ENCODE assay signal across 8 cellular contexts in genomic region chr17:4934173-4934979, GRCh38. TPM values are rescaled to one million over a fixed set of nuclear protein-coding genes. Genes with fewer than 3 reads are reported as not detected.
A peak's percentile ranks its signal among the peaks of the same experiment; 100 is the strongest.
DNase-seq lines count a peak whose midpoint lies in the region; ATAC-seq and TF ChIP-seq lines count a peak whose summit lies in the region.

No MANE protein-coding gene starts in this region.

- H3K4me1 Mint-ChIP-seq in activated CD8-positive, alpha-beta memory T cell treated with anti-CD3 and anti-CD28 coated beads, Interleukin-2, amount 10 ng/mL, durations not matched to agents 7 days and 5 days = peaks cover 45% of the 10 kb centered on the region

- CTCF ChIA-PET in activated CD8-positive, alpha-beta memory T cell treated with anti-CD3 and anti-CD28 coated beads, Interleukin-2, amount 10 ng/mL, durations not matched to agents 7 days and 5 days (lab: Charles Lee) = interaction anchor here (0.8 to 1.3 kb wide), 2 partner anchors 25 to 31 kb away, joined by 3 to 7 read pairs; partner anchors contain the start of gene CHRNE

- H3K27me3 ChIP-seq in right lobe of liver = no peaks in the 10 kb centered on the region

- TF ChIP-seq POLR2A in right lobe of liver (IDR thresholded peaks at IDR 0.05) = no peak

- TF ChIP-seq CTCF in astrocyte of the spinal cord (IDR thresholded peaks at IDR 0.05; ENCODE audit: low read depth, low read length) = peak; percentile 56
- TF ChIP-seq CTCF in right lobe of liver (IDR thresholded peaks at IDR 0.05) = peak in 2 of 4 donors; percentile 26 to 31

- H3K36me3 ChIP-seq in right lobe of liver = peaks cover 0 to 18% (median 2%) of the 10 kb centered on the region in 4 donors

- intact Hi-C loops in right lobe of liver (cut with DNase I) = no loop called here

- no peak overlapping the region for H3K4me3 Mint-ChIP-seq in activated CD8-positive, alpha-beta memory T cell treated with anti-CD3 and anti-CD28 coated beads, Interleukin-2, amount 10 ng/mL, durations not matched to agents 7 days and 5 days

- DNase-seq in activated CD8-positive, alpha-beta memory T cell treated with anti-CD3 and anti-CD28 coated beads, Interleukin-2, amount 10 ng/mL, durations not matched to agents 7 days and 5 days = no peak
- DNase-seq in activated CD8-positive, alpha-beta memory T cell treated with anti-CD3 and anti-CD28 coated beads, Interleukin-2, amount 50 U/mL, for 48 hours = no peak
- DNase-seq in NCI-H1105 (lab: John Stamatoyannopoulos, UW) (peak; percentile 19), astrocyte of the spinal cord (ENCODE audit: low read depth, low spot score) (peak; percentile 55), right lobe of liver (peak in 2 of 3 donors; percentile 53 to 76), NCI-H1436 treated with DMSO at 0.1 percent for 48 hours (lab: John Stamatoyannopoulos, UW) (no peak), T1000 (lab: John Stamatoyannopoulos, UW) (no peak)

- H3K36me3 Mint-ChIP-seq in activated CD8-positive, alpha-beta memory T cell treated with anti-CD3 and anti-CD28 coated beads, Interleukin-2, amount 10 ng/mL, durations not matched to agents 7 days and 5 days = peaks cover 29% of the 10 kb centered on the region

- H3K9me3 ChIP-seq in right lobe of liver = no peaks in the 10 kb centered on the region

- peaks cover 0 to 21% (median 9%) of the 10 kb centered on the region in 4 donors for H3K4me1 ChIP-seq in right lobe of liver

- in situ Hi-C loops in astrocyte of the spinal cord (cut with HindIII; ENCODE audit: low sequenced_read_pairs) = no loop called here

- peak; percentile 32 for ATAC-seq in activated CD8-positive, alpha-beta memory T cell treated with anti-CD3 and anti-CD28 coated beads, Interleukin-2, amount 10 ng/mL, durations not matched to agents 7 days and 5 days
- ATAC-seq in right lobe of liver = peak; percentile 51 to 70 (median 59)
- ATAC-seq in GM21717 (IDR thresholded peaks at IDR 0.05; ENCODE audit: unreplicated experiment) = no peak

- no peaks in the 10 kb centered on the region for H3K9me3 Mint-ChIP-seq in activated CD8-positive, alpha-beta memory T cell treated with anti-CD3 and anti-CD28 coated beads, Interleukin-2, amount 10 ng/mL, durations not matched to agents 7 days and 5 days (ENCODE audit: low read depth)

- no peak overlapping the region for H3K27ac ChIP-seq in right lobe of liver

- WGBS in right lobe of liver (ENCODE audit: insufficient coverage, low coverage, low lambda C conversion rate, missing lambda C conversion rate) = 18% methylated on average over 14 of the region's 14 CpGs

- H3K4me3 ChIP-seq in astrocyte of the spinal cord (ENCODE audit: low read depth, low read length) (no peak overlapping the region), right lobe of liver (no peak overlapping the region)

- H3K27me3 Mint-ChIP-seq in activated CD8-positive, alpha-beta memory T cell treated with anti-CD3 and anti-CD28 coated beads, Interleukin-2, amount 10 ng/mL, durations not matched to agents 7 days and 5 days = no peaks in the 10 kb centered on the region

- peak overlapping the region; percentile 65 for H3K27ac Mint-ChIP-seq in activated CD8-positive, alpha-beta memory T cell treated with anti-CD3 and anti-CD28 coated beads, Interleukin-2, amount 10 ng/mL, durations not matched to agents 7 days and 5 days

RNA-seq across cellular contexts. Expression of gene GP1BA, which starts 2.3 kb away (rescaled TPM):
- total RNA-seq in activated CD8-positive, alpha-beta memory T cell treated with anti-CD3 and anti-CD28 coated beads, Interleukin-2, amount 10 ng/mL, durations not matched to agents 7 days and 5 days = not detected
- total RNA-seq in right lobe of liver = under 1 TPM in 3 of 6 experiments, not detected in 3; 0.13 to 0.20 (median 0.15) TPM

RNA-seq across cellular contexts. Expression of gene SLC25A11, which starts 5.5 kb away (rescaled TPM):
- 10 to 100 TPM; 82.3 to 84.6 TPM for total RNA-seq in activated CD8-positive, alpha-beta memory T cell treated with anti-CD3 and anti-CD28 coated beads, Interleukin-2, amount 10 ng/mL, durations not matched to agents 7 days and 5 days
- total RNA-seq in right lobe of liver = 10 to 100 TPM; 32.6 to 64.2 (median 41.0) TPM

RNA-seq across cellular contexts. Expression of gene RNF167, which starts 5.7 kb away (rescaled TPM):
- total RNA-seq in activated CD8-positive, alpha-beta memory T cell treated with anti-CD3 and anti-CD28 coated beads, Interleukin-2, amount 10 ng/mL, durations not matched to agents 7 days and 5 days = 100 to 1,000 TPM; 226 to 273 TPM
- total RNA-seq in right lobe of liver = 10 to 100 TPM; 52.1 to 73.5 (median 57.5) TPM

RNA-seq across cellular contexts. Expression of gene PFN1, which starts 14.0 kb away (rescaled TPM):
- total RNA-seq in activated CD8-positive, alpha-beta memory T cell treated with anti-CD3 and anti-CD28 coated beads, Interleukin-2, amount 10 ng/mL, durations not matched to agents 7 days and 5 days = 1,000 to 10,000 TPM; 2,029 to 2,329 TPM
- 1,000 to 10,000 TPM in 1 of 6 experiments, 100 to 1,000 TPM in 5; 221 to 1,037 (median 292) TPM for total RNA-seq in right lobe of liver

RNA-seq across cellular contexts. Expression of gene ENO3, which starts 16.5 kb away (rescaled TPM):
- total RNA-seq in activated CD8-positive, alpha-beta memory T cell treated with anti-CD3 and anti-CD28 coated beads, Interleukin-2, amount 10 ng/mL, durations not matched to agents 7 days and 5 days = 10 to 100 TPM; 27.7 to 30.8 TPM
- 10 to 100 TPM; 54.7 to 69.8 (median 58.7) TPM for total RNA-seq in right lobe of liver

Comparison
In these comparisons a context has a peak if more than half of its experiments do, and no peak if none do; other contexts are left out.
1. DNase-seq: peak in NCI-H1105 (single experiment), astrocyte of the spinal cord (single experiment) and right lobe of liver (2 of 3); none in activated CD8-positive, alpha-beta memory T cell treated with anti-CD3 and anti-CD28 coated beads, Interleukin-2, amount 10 ng/mL, durations not matched to agents 7 days and 5 days (single experiment), activated CD8-positive, alpha-beta memory T cell treated with anti-CD3 and anti-CD28 coated beads, Interleukin-2, amount 50 U/mL, for 48 hours (single experiment), NCI-H1436 treated with DMSO at 0.1 percent for 48 hours (single experiment) and T1000 (single experiment).